Comparison of ENCODE assay signal across 9 cellular contexts in the genomic region with DNA sequence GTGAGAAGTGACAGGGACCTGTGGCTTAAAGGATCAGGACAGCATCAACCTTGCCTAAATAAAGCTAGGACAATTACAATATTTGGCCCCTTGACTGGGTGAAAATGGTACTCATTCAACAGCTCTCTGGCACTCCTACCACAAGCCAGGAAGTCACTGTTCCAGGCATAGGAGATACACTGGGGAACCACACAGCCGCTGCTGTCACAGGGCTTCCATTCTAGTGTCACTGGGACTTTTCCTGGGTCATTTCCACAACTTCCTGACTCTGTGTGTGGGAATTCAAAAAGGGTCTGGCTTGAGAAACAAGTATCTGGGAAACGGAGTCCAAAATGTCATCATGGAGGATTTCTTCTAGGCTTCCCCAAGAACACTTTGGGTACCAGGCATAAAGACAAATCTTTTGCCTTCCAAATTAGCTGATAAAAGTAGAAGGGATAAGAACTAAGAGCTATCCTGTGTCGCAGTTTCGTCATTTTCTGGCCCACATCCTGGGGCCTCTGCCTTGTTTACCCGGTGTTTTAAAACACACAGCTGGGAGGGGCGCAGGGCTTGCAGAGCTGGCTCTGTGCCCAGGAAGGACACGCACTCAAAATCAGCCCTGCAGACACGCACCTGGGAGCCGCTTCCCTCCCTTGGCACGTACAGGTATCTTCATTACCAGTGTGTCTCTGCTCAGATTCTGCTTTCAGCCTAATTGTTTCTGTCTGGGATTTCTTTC. TPM values are rescaled to one million over a fixed set of nuclear protein-coding genes. Genes with fewer than 3 reads are reported as not detected.
DNase-seq lines count a peak whose midpoint lies in the region; ATAC-seq and TF ChIP-seq lines count a peak whose summit lies in the region.
"Had no signal": no experiment of that assay in that cellular context is flagged by ENCODE, and none has a peak within 500 bp of the region (broad histone marks: within the 10 kb centered on the region; RNA-seq: fewer than 3 reads in every experiment).

No MANE protein-coding gene starts in this region.

- intact Hi-C loops in Right ventricle myocardium superior (cut with DNase I) (no loop called here), left ventricle myocardium inferior (cut with micrococcal nuclease) (no loop called here)

- H3K27me3 ChIP-seq in left ventricle myocardium inferior (ENCODE audit: low read depth), result peaks cover 8% of the 10 kb centered on the region

- no peak overlapping the region for H3K4me3 ChIP-seq in left ventricle myocardium inferior

- H3K9me3 ChIP-seq in left ventricle myocardium inferior (replicated peaks), result no peaks in the 10 kb centered on the region

- no peak for TF ChIP-seq CTCF in left ventricle myocardium inferior (IDR thresholded peaks at IDR 0.05; ENCODE audit: borderline replicate concordance)
- TF ChIP-seq CTCF in VCaP (conservative IDR thresholded peaks at IDR 0.05), result no peak

- H3K4me1 ChIP-seq in left ventricle myocardium inferior, result peaks cover 15% of the 10 kb centered on the region

- DNase-seq in Right ventricle myocardium superior (peak; percentile 54), left ventricle myocardium inferior (no peak), 8988T (no peak), UCSD-AML1 (lab: John Stamatoyannopoulos, UW; ENCODE audit: unreplicated experiment) (no peak)
- peak; percentile 68 for DNase-seq in effector CD4-positive, alpha-beta T cell
- DNase-seq in stimulated activated CD4-positive, alpha-beta T cell treated with anti-CD3 and anti-CD28 coated beads, Interleukin-1b, Interleukin-23, amount 100 ng/mL, for 24 hours (ENCODE audit: low read depth in 4 of 4, low spot score in 1 of 4), result peak in 3 of 4 experiments; percentile 5 to 16 (median 5)

- H3K27ac ChIP-seq in left ventricle myocardium inferior (replicated peaks) (no peak overlapping the region), VCaP (peak overlapping the region; percentile 92)

- ATAC-seq in Right ventricle myocardium superior (ENCODE audit: poor library complexity) (peak; percentile 34), HG03439 (IDR thresholded peaks at IDR 0.05; ENCODE audit: unreplicated experiment) (no peak)

- H3K36me3 ChIP-seq in left ventricle myocardium inferior, result no peaks in the 10 kb centered on the region

RNA-seq across cellular contexts. Expression of a gene that starts 38.0 kb away (rescaled TPM):
- total RNA-seq in Right ventricle myocardium superior, result not detected
- not detected for total RNA-seq in left ventricle myocardium inferior
- total RNA-seq: SK-MEL-5 had no signal

RNA-seq across cellular contexts. Expression of a gene that starts 41.7 kb away (rescaled TPM):
- total RNA-seq in Right ventricle myocardium superior (9.5 TPM), left ventricle myocardium inferior (11.8 TPM)

Comparison
In these comparisons a context has a peak if more than half of its experiments do, and no peak if none do; other contexts are left out.
1. DNase-seq: peak in Right ventricle myocardium superior (single experiment), effector CD4-positive, alpha-beta T cell (single experiment) and stimulated activated CD4-positive, alpha-beta T cell treated with anti-CD3 and anti-CD28 coated beads, Interleukin-1b, Interleukin-23, amount 100 ng/mL, for 24 hours (3 of 4); none in left ventricle myocardium inferior (single experiment), 8988T (single experiment) and UCSD-AML1 (single experiment).